22 cellular contexts compared by ENCODE assay signal in the genomic region with DNA sequence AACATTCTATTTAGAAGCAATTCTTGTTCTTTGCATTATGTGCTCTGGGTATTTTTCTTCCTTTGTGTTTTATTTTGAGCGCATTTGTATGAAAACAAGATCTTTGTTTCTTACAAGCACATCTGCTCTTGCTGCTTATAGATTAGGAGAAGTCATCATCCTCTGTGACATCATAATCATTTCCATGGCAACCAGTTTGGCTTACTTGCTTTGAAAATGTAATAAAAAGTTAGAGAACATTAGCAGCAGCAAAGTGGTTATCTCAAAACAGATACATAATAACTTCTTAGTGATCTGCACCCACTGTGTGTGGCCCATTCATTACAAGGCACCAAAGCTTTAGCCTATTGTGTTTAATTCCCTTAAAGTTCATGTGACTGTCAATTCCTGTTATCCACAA. TPM values are rescaled to one million over a fixed set of nuclear protein-coding genes. Genes with fewer than 3 reads are reported as not detected.
DNase-seq lines count a peak whose midpoint lies in the region; ATAC-seq and TF ChIP-seq lines count a peak whose summit lies in the region.
"Had no signal": no experiment of that assay in that cellular context is flagged by ENCODE, and none has a peak within 500 bp of the region (broad histone marks: within the 10 kb centered on the region; RNA-seq: fewer than 3 reads in every experiment).

No MANE protein-coding gene starts in this region.

- peak; percentile 27 for DNase-seq in AG10803 (ENCODE audit: low read depth)
- peak; percentile 19 for DNase-seq in GM23248
- DNase-seq in activated B cell treated with CpG ODN at 0.5 μM for 24 hours, result no peak
- no peak for DNase-seq in Kasumi-1 (lab: John Stamatoyannopoulos, UW)
- no peak for DNase-seq in pons (ENCODE audit: low spot score)
- no peak for DNase-seq in colonic mucosa
- DNase-seq in DMS53 treated with DMSO at 0.1 percent for 48 hours (lab: John Stamatoyannopoulos, UW; ENCODE audit: unreplicated experiment), result no peak
- DNase-seq: 8988T, AML-193, DMS53, H9, HFFc6, KBM-7, NCI-H1105 treated with DMSO at 0.1 percent for 48 hours, NCI-H2029 treated with DMSO at 0.1 percent for 48 hours, NCI-H2171 treated with DMSO at 0.1 percent for 48 hours, NCI-H524 treated with DMSO at 0.1 percent for 48 hours, NCI-H82, OCI-M1, SJCRH30 had no signal

- no peak for TF ChIP-seq RAD21 in neural cell (conservative IDR thresholded peaks at IDR 0.05)

- H3K9ac ChIP-seq in GM23248, result no peak overlapping the region
- no peak overlapping the region for H3K9ac ChIP-seq in neural cell (ENCODE audit: low read length)
- H3K9ac ChIP-seq in colonic mucosa (ENCODE audit: low read depth in 2 of 2, low read length in 2 of 2), result no peak overlapping the region

- no peaks in the 10 kb centered on the region for H3K27me3 Mint-ChIP-seq in activated B cell treated with CpG ODN at 0.5 μM for 24 hours

- TF ChIP-seq EP300 in neural cell (conservative IDR thresholded peaks at IDR 0.05; ENCODE audit: poor library complexity, severe bottlenecking), result peak; percentile 45

- H3K36me3 ChIP-seq in GM23248 (ENCODE audit: low read depth) (no peaks in the 10 kb centered on the region), neural cell (ENCODE audit: insufficient read depth, low read length) (no peaks in the 10 kb centered on the region), colonic mucosa (no peaks in the 10 kb centered on the region)
- H3K36me3 ChIP-seq: SJCRH30 had no signal

- ATAC-seq in activated B cell treated with CpG ODN at 0.5 μM for 24 hours (ENCODE audit: low read depth), result no peak

- H3F3A ChIP-seq in GM23248 (ENCODE audit: insufficient read depth), result peaks cover 8% of the 10 kb centered on the region
- H3F3A ChIP-seq in neural cell (ENCODE audit: insufficient read depth, low read length, poor library complexity, severe bottlenecking), result no peaks in the 10 kb centered on the region

- H3K9me3 ChIP-seq in GM23248 (ENCODE audit: low read depth) (no peaks in the 10 kb centered on the region), neural cell (ENCODE audit: low read length) (no peaks in the 10 kb centered on the region), colonic mucosa (no peaks in the 10 kb centered on the region)
- H3K9me3 ChIP-seq: SJCRH30 had no signal

- H3K27me3 ChIP-seq in GM23248 (replicated peaks; ENCODE audit: insufficient read depth), result no peaks in the 10 kb centered on the region
- no peaks in the 10 kb centered on the region for H3K27me3 ChIP-seq in neural cell (ENCODE audit: insufficient read depth, low read depth, low read length)
- H3K27me3 ChIP-seq in colonic mucosa, result no peaks in the 10 kb centered on the region
- H3K27me3 ChIP-seq: SJCRH30 had no signal

- no peaks in the 10 kb centered on the region for H3K36me3 Mint-ChIP-seq in activated B cell treated with CpG ODN at 0.5 μM for 24 hours (ENCODE audit: low read depth)

- H3K9me3 Mint-ChIP-seq in activated B cell treated with CpG ODN at 0.5 μM for 24 hours, result no peaks in the 10 kb centered on the region
- H3K9me3 Mint-ChIP-seq: H9, HFFc6 had no signal

- H3K4me2 ChIP-seq in GM23248 (ENCODE audit: unreplicated experiment) (no peak overlapping the region), neural cell (ENCODE audit: low read length) (peak overlapping the region; percentile 1)

- peak overlapping the region; percentile 61 for H3K27ac Mint-ChIP-seq in activated B cell treated with CpG ODN at 0.5 μM for 24 hours
- H3K27ac Mint-ChIP-seq: H9, HFFc6 had no signal

- 57 to 76% methylated on average over 1 of the region's 1 CpG for WGBS in GM23248 (ENCODE audit: low coverage in 1 of 2, low lambda C conversion rate in 2 of 2, missing lambda C conversion rate in 2 of 2), 2 experiments

- H3K4me1 Mint-ChIP-seq in activated B cell treated with CpG ODN at 0.5 μM for 24 hours, result peaks cover 50% of the 10 kb centered on the region

- CTCF ChIA-PET in activated B cell treated with CpG ODN at 0.5 μM for 24 hours (lab: Charles Lee), result no interaction called here

- POLR2A ChIA-PET in activated B cell treated with CpG ODN at 0.5 μM for 24 hours (lab: Charles Lee), result interaction anchor here (3.2 kb wide), 1 partner anchor 16 kb away, joined by 15 read pairs; the partner anchor contains the start of gene IKZF2

- H3K4me1 ChIP-seq in GM23248 (ENCODE audit: insufficient read depth) (peaks cover 12% of the 10 kb centered on the region), colonic mucosa (no peaks in the 10 kb centered on the region)
- H3K4me1 ChIP-seq: SJCRH30 had no signal

- H3K4me3 ChIP-seq in AG10803 (ENCODE audit: low read length) (no peak overlapping the region), GM23248 (no peak overlapping the region), neural cell (ENCODE audit: low read length) (peak overlapping the region; percentile 3), colonic mucosa (no peak overlapping the region)
- H3K4me3 ChIP-seq: SJCRH30 had no signal

- H2AFZ ChIP-seq in GM23248 (no peak overlapping the region), neural cell (ENCODE audit: low read depth, low read length) (no peak overlapping the region)

- no peaks in the 10 kb centered on the region for H3K9me2 ChIP-seq in GM23248 (ENCODE audit: insufficient read depth)
- no peaks in the 10 kb centered on the region for H3K9me2 ChIP-seq in neural cell (ENCODE audit: insufficient read depth, low read length)

- H3K4me3 Mint-ChIP-seq in activated B cell treated with CpG ODN at 0.5 μM for 24 hours, result peak overlapping the region; percentile 28
- H3K4me3 Mint-ChIP-seq: H9, HFFc6 had no signal

- no peak for TF ChIP-seq CTCF in AG10803 (conservative IDR thresholded peaks at IDR 0.05; ENCODE audit: low read length)
- no peak for TF ChIP-seq CTCF in activated B cell treated with CpG ODN at 0.5 μM for 24 hours (IDR thresholded peaks at IDR 0.05)
- TF ChIP-seq CTCF in neural cell (IDR thresholded peaks at IDR 0.05; ENCODE audit: poor library complexity, severe bottlenecking), result no peak
- no peak for TF ChIP-seq CTCF in colonic mucosa (IDR thresholded peaks at IDR 0.05)

- intact Hi-C loops in activated B cell treated with CpG ODN at 0.5 μM for 24 hours (cut with micrococcal nuclease) (loop anchor here (2.0 kb wide), 1 partner anchor 17 kb away; no protein-coding TSS in a partner anchor), colonic mucosa (cut with DNase I) (no loop called here)

- H4K20me1 ChIP-seq in GM23248 (ENCODE audit: insufficient read depth) (no peaks in the 10 kb centered on the region), neural cell (ENCODE audit: insufficient read depth) (no peaks in the 10 kb centered on the region)

- in situ Hi-C loops in GM23248 (cut with MboI), result no loop called here

- H3K79me2 ChIP-seq in GM23248 (ENCODE audit: insufficient read depth) (no peaks in the 10 kb centered on the region), neural cell (replicated peaks; ENCODE audit: insufficient read depth, low read length) (no peaks in the 10 kb centered on the region)

- no peak overlapping the region for H3K27ac ChIP-seq in GM23248
- H3K27ac ChIP-seq in neural cell (ENCODE audit: low read length), result peak overlapping the region; percentile 44
- no peak overlapping the region for H3K27ac ChIP-seq in colonic mucosa
- H3K27ac ChIP-seq: C4-2B, SJCRH30 had no signal

TF ChIP-seq in neural cell, 6 proteins besides CTCF, POLR2A, EP300 and RAD21:
- TF ChIP-seq EZH2 (IDR thresholded peaks at IDR 0.05; ENCODE audit: borderline replicate concordance, insufficient read depth, low read length, poor library complexity, severe bottlenecking) (no peak), TAF1 (IDR thresholded peaks at IDR 0.05; ENCODE audit: low read depth) (no peak), MXI1 (conservative IDR thresholded peaks at IDR 0.05; ENCODE audit: poor library complexity, severe bottlenecking) (no peak), POLR2AphosphoS5 (IDR thresholded peaks at IDR 0.05) (no peak), SMC3 (conservative IDR thresholded peaks at IDR 0.05; ENCODE audit: poor library complexity) (no peak)
- TF ChIP-seq, protein P1, sequence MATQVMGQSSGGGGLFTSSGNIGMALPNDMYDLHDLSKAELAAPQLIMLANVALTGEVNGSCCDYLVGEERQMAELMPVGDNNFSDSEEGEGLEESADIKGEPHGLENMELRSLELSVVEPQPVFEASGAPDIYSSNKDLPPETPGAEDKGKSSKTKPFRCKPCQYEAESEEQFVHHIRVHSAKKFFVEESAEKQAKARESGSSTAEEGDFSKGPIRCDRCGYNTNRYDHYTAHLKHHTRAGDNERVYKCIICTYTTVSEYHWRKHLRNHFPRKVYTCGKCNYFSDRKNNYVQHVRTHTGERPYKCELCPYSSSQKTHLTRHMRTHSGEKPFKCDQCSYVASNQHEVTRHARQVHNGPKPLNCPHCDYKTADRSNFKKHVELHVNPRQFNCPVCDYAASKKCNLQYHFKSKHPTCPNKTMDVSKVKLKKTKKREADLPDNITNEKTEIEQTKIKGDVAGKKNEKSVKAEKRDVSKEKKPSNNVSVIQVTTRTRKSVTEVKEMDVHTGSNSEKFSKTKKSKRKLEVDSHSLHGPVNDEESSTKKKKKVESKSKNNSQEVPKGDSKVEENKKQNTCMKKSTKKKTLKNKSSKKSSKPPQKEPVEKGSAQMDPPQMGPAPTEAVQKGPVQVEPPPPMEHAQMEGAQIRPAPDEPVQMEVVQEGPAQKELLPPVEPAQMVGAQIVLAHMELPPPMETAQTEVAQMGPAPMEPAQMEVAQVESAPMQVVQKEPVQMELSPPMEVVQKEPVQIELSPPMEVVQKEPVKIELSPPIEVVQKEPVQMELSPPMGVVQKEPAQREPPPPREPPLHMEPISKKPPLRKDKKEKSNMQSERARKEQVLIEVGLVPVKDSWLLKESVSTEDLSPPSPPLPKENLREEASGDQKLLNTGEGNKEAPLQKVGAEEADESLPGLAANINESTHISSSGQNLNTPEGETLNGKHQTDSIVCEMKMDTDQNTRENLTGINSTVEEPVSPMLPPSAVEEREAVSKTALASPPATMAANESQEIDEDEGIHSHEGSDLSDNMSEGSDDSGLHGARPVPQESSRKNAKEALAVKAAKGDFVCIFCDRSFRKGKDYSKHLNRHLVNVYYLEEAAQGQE (IDR thresholded peaks at IDR 0.05; ENCODE audit: borderline replicate concordance), result no peak
TF ChIP-seq in neural cell: peak in this region for 0.

RNA-seq across cellular contexts. Expression of gene IKZF2, which starts 16.1 kb away (rescaled TPM):
- total RNA-seq in GM23248 (2014; rRNA removed; shearing (Covaris generic)), result 13.5 and 19.6 TPM in 2 replicates
- 1.6 and 3.4 TPM in 2 replicates for polyA plus RNA-seq in GM23248 (2016; fragmentation: Nextera tagmentation; extraction: Ambion mirVana)
- 51.5 and 60.2 TPM in 2 replicates for total RNA-seq in activated B cell treated with CpG ODN at 0.5 μM for 24 hours
- 5.6 and 5.9 TPM in 2 replicates for polyA plus RNA-seq in neural cell
- polyA minus RNA-seq in neural cell, result 34.3 and 39.1 TPM in 2 replicates
- total RNA-seq in colonic mucosa, result 1 to 10 TPM; 4.5 to 4.8 TPM

Comparison
In these comparisons a context has a peak if more than half of its experiments do, and no peak if none do; other contexts are left out.
1. DNase-seq: peak in AG10803 (single experiment) and GM23248 (single experiment); none in activated B cell treated with CpG ODN at 0.5 μM for 24 hours (single experiment), Kasumi-1 (0 of 2), pons (single experiment), colonic mucosa (single experiment) and DMS53 treated with DMSO at 0.1 percent for 48 hours (single experiment).